12 cellular contexts compared by ENCODE assay signal in genomic region chr5:177361418-177362101, GRCh38.
DNase-seq lines count a peak whose midpoint lies in the region; ATAC-seq and TF ChIP-seq lines count a peak whose summit lies in the region.
"Had no signal": no experiment of that assay in that cellular context is flagged by ENCODE, and none has a peak within 500 bp of the region (broad histone marks: within the 10 kb centered on the region; RNA-seq: fewer than 3 reads in every experiment).

No MANE protein-coding gene starts in this region.

- no peaks in the 10 kb centered on the region for H3K9me3 Mint-ChIP-seq in T-helper 1 cell treated with Interleukin-12 subunit alpha and Interleukin-12 subunit beta and Interleukin-4 antibody, amounts not matched to agents 30 μg/mL and 1 μg/mL, for 36 hours
- H3K9me3 Mint-ChIP-seq in activated naive CD8-positive, alpha-beta T cell (ENCODE audit: low read depth) = no peaks in the 10 kb centered on the region

- H3K4me1 Mint-ChIP-seq in T-helper 1 cell treated with Interleukin-12 subunit alpha and Interleukin-12 subunit beta and Interleukin-4 antibody, amounts not matched to agents 30 μg/mL and 1 μg/mL, for 36 hours (ENCODE audit: low read depth) = peaks cover 62% of the 10 kb centered on the region
- H3K4me1 Mint-ChIP-seq in activated naive CD8-positive, alpha-beta T cell (ENCODE audit: low read depth) = peaks cover 79% of the 10 kb centered on the region

- no peak for ATAC-seq in HG03196 (IDR thresholded peaks at IDR 0.05; ENCODE audit: unreplicated experiment)

- no peaks in the 10 kb centered on the region for H3K27me3 ChIP-seq in neutrophil
- H3K27me3 ChIP-seq: hepatocyte had no signal

- no peaks in the 10 kb centered on the region for H3K9me3 ChIP-seq in neutrophil

- H3K4me3 Mint-ChIP-seq in T-helper 1 cell treated with Interleukin-12 subunit alpha and Interleukin-12 subunit beta and Interleukin-4 antibody, amounts not matched to agents 30 μg/mL and 1 μg/mL, for 36 hours = peak overlapping the region; percentile 73
- peak overlapping the region; percentile 84 for H3K4me3 Mint-ChIP-seq in activated naive CD8-positive, alpha-beta T cell

- peak; percentile 49 for TF ChIP-seq CTCF in neutrophil (IDR thresholded peaks at IDR 0.05)

- H3K36me3 ChIP-seq in neutrophil = peaks cover 30% of the 10 kb centered on the region

- peak overlapping the region; percentile 62 to 82 for H3K4me3 ChIP-seq in neutrophil (ENCODE audit: low read depth in 1 of 2, low read length in 1 of 2)
- H3K4me3 ChIP-seq: hepatocyte had no signal

- H3K27ac ChIP-seq in neutrophil = peak overlapping the region; percentile 93
- H3K27ac ChIP-seq: 22Rv1 had no signal

- peak overlapping the region; percentile 62 for H3K27ac Mint-ChIP-seq in T-helper 1 cell treated with Interleukin-12 subunit alpha and Interleukin-12 subunit beta and Interleukin-4 antibody, amounts not matched to agents 30 μg/mL and 1 μg/mL, for 36 hours
- peak overlapping the region; percentile 84 for H3K27ac Mint-ChIP-seq in activated naive CD8-positive, alpha-beta T cell

- H3K4me1 ChIP-seq in neutrophil (ENCODE audit: control insufficient read depth in 1 of 2, insufficient read depth in 1 of 2, low read depth in 1 of 2, low read length in 1 of 2) = peaks cover 73 to 79% of the 10 kb centered on the region in 2 experiments

- no peak for DNase-seq in T-helper 1 cell
- DNase-seq in MV-4-11 (lab: John Stamatoyannopoulos, UW) = peak; percentile 49
- DNase-seq in NCI-H82 treated with DMSO at 0.1 percent for 48 hours (lab: John Stamatoyannopoulos, UW; ENCODE audit: unreplicated experiment) = no peak
- no peak for DNase-seq in DMS153 treated with DMSO at 0.1 percent for 48 hours (lab: John Stamatoyannopoulos, UW; ENCODE audit: unreplicated experiment)
- DNase-seq: NCI-H446, SW 1271 had no signal

- H3K36me3 Mint-ChIP-seq in T-helper 1 cell treated with Interleukin-12 subunit alpha and Interleukin-12 subunit beta and Interleukin-4 antibody, amounts not matched to agents 30 μg/mL and 1 μg/mL, for 36 hours (ENCODE audit: low read depth) = peaks cover 35% of the 10 kb centered on the region
- no peaks in the 10 kb centered on the region for H3K36me3 Mint-ChIP-seq in activated naive CD8-positive, alpha-beta T cell

- H3K27me3 Mint-ChIP-seq in T-helper 1 cell treated with Interleukin-12 subunit alpha and Interleukin-12 subunit beta and Interleukin-4 antibody, amounts not matched to agents 30 μg/mL and 1 μg/mL, for 36 hours (ENCODE audit: low read depth) = no peaks in the 10 kb centered on the region
- H3K27me3 Mint-ChIP-seq in activated naive CD8-positive, alpha-beta T cell = no peaks in the 10 kb centered on the region
